In the genomic region with DNA sequence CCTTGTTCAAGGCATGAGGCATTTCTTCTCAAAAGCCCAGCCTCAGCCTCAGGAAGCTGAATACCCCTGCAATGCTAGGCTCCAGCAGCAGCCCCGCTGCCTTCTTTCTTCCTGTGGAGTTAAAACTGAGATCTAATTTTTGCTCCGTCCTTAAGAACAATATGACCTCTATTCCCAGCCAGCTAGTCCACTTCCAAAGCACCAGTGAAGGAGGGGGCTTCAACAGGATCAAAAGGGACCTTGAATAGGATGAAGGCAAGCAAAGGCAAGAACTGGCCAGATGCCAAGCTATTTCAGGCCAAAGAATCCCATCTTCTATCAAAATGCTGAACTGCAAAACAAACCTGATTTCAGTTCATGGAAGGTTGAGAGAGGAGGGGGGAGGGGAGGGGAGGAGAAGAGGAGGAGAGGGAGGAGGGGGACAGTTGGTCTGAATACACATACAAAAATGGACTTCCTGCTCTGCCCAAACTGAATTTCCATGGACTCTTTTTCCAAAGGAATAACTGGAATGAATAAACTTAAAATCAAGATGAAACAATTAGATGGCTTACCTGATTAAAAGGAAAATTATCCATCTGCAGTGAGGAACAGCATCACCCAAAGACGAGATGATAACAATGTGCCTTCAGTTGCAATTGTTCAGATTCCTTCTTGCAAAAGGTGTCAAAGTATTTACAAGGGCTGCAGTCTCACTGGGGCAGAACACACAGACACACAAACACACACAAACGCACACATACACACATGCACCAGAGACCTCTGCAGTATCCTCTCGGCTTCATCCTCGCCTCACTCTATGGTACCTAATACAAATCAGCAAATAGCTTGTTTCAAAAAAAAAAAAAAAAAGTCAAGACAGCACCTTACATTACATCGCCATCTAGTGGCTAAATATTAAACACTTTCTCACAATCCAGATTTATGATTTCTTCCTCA, we compare ENCODE assay signal across 1 cellular context.
TF ChIP-seq lines count a peak whose summit lies in the region.

A gene (minus strand): TSS at position 804 of the 939 bp plus-strand sequence. CDS start 54,399 bp downstream, outside the sequence.

TF ChIP-seq in IMR-90, 13 proteins besides CTCF, POLR2A, EP300 and RAD21:
- TF ChIP-seq CHD1 (IDR thresholded peaks at IDR 0.05; ENCODE audit: low read depth, low read length) (no peak), CEBPB (IDR thresholded peaks at IDR 0.05; ENCODE audit: low read depth, low read length) (no peak), SMC3 (IDR thresholded peaks at IDR 0.05; ENCODE audit: low read depth, low read length) (peak; percentile 69), MAZ (IDR thresholded peaks at IDR 0.05; ENCODE audit: borderline replicate concordance, low read depth, low read length) (no peak)
TF ChIP-seq in IMR-90: peak in this region for 1.
